ENCODE assay signal across 14 cellular contexts in genomic region chr2:3479430-3480320, GRCh38. TPM values are rescaled to one million over a fixed set of nuclear protein-coding genes. Genes with fewer than 3 reads are reported as not detected.
DNase-seq lines count a peak whose midpoint lies in the region; ATAC-seq, FAIRE-seq and TF ChIP-seq lines count a peak whose summit lies in the region.
"Had no signal": no experiment of that assay in that cellular context is flagged by ENCODE, and none has a peak within 500 bp of the region (broad histone marks: within the 10 kb centered on the region; RNA-seq: fewer than 3 reads in every experiment).

No MANE protein-coding gene starts in this region.

- H3K27ac ChIP-seq in spleen (peak overlapping the region in 1 of 8 donors; percentile 26), neuronal stem cell (replicated peaks; ENCODE audit: low read length) (no peak overlapping the region)
- H3K27ac ChIP-seq: vagina had no signal

- WGBS in spleen, 5 donors = 80 to 85% (median 81%) methylated on average over 31 of the region's 31 CpGs
- WGBS in neuronal stem cell (ENCODE audit: extremely low coverage in 2 of 2, insufficient read length in 2 of 2, insufficient replicate concordance in 1 of 2), 2 donors = no CpG with 5 or more reads among the region's 31 CpGs

- H3K27me3 ChIP-seq in spleen (replicated peaks in 1 of 7) (no peaks in the 10 kb centered on the region), neuronal stem cell (ENCODE audit: control insufficient read depth in 3 of 3, insufficient read depth in 3 of 3, low read depth in 1 of 3, low read length in 3 of 3) (no peaks in the 10 kb centered on the region)
- H3K27me3 ChIP-seq: vagina had no signal

- no peaks in the 10 kb centered on the region for H3K9me3 Mint-ChIP-seq in activated naive CD4-positive, alpha-beta T cell treated with anti-CD3 and anti-CD28 coated beads, Interleukin-2, amount 10 ng/mL, durations not matched to agents 7 days and 5 days
- no peaks in the 10 kb centered on the region for H3K9me3 Mint-ChIP-seq in central memory CD8-positive, alpha-beta T cell

- no peak for TF ChIP-seq POLR2A in GM12891 (IDR thresholded peaks at IDR 0.05; ENCODE audit: low read depth, low read length)
- no peak for TF ChIP-seq POLR2A in spleen (IDR thresholded peaks at IDR 0.05)

- no peak overlapping the region for H3K23ac ChIP-seq in neuronal stem cell (ENCODE audit: low read depth, low read length, poor library complexity)

- no peak overlapping the region for H3K14ac ChIP-seq in neuronal stem cell (ENCODE audit: low read length)

- H4K91ac ChIP-seq in neuronal stem cell (ENCODE audit: low read depth, low read length, poor library complexity) = no peak overlapping the region

- H3K4me1 ChIP-seq in spleen = peaks cover 0 to 5% (median 0%) of the 10 kb centered on the region in 6 donors
- peaks cover 14 to 16% of the 10 kb centered on the region in 2 donors for H3K4me1 ChIP-seq in neuronal stem cell (ENCODE audit: control insufficient read depth in 2 of 2, insufficient read depth in 1 of 2, low read depth in 1 of 2, low read length in 2 of 2)
- H3K4me1 ChIP-seq: vagina had no signal

- H3K4ac ChIP-seq in neuronal stem cell (ENCODE audit: low read length) = no peak overlapping the region

- no peak overlapping the region for H3K18ac ChIP-seq in neuronal stem cell (ENCODE audit: low read length)

- no peak overlapping the region for H4K8ac ChIP-seq in neuronal stem cell (ENCODE audit: low read depth, low read length)

- no peak overlapping the region for H2BK120ac ChIP-seq in neuronal stem cell (ENCODE audit: low read depth, low read length)

- DNase-seq in activated naive CD4-positive, alpha-beta T cell treated with anti-CD3 and anti-CD28 coated beads, Interleukin-2, amount 10 ng/mL, durations not matched to agents 7 days and 5 days = no peak
- DNase-seq in activated naive CD4-positive, alpha-beta T cell (lab: John Stamatoyannopoulos, UW) = no peak
- DNase-seq in GM12891 (ENCODE audit: insufficient read length, low spot score) = no peak
- DNase-seq in central memory CD8-positive, alpha-beta T cell (ENCODE audit: low spot score in 2 of 2) = no peak
- DNase-seq in spleen = peak; percentile 71
- no peak for DNase-seq in neuronal stem cell (ENCODE audit: low spot score)
- DNase-seq in NCI-H226 = no peak
- DNase-seq: activated CD4-positive, alpha-beta T cell treated with anti-CD3 and anti-CD28 coated beads for 36 hours; GF-D8; NCI-H1092; NCI-H526 treated with DMSO at 0.1 percent for 48 hours; SK-N-SH had no signal

- H2BK15ac ChIP-seq in neuronal stem cell (ENCODE audit: low read length) = no peak overlapping the region

- H2BK5ac ChIP-seq in neuronal stem cell (ENCODE audit: low read length) = no peak overlapping the region

- no peak overlapping the region for H3K4me3 ChIP-seq in spleen
- no peak overlapping the region for H3K4me3 ChIP-seq in neuronal stem cell (ENCODE audit: low read length in 2 of 2)
- H3K4me3 ChIP-seq: vagina had no signal

- H3K36me3 ChIP-seq in spleen (peaks cover 0 to 98% (median 36%) of the 10 kb centered on the region in 6 donors), neuronal stem cell (replicated peaks in 1 of 2; ENCODE audit: control insufficient read depth in 2 of 2, insufficient read depth in 2 of 2, low read length in 2 of 2) (peaks cover 4 to 49% of the 10 kb centered on the region in 2 donors)

- no peak overlapping the region for H2AFZ ChIP-seq in neuronal stem cell (ENCODE audit: low read length)

- H3K9me3 ChIP-seq in spleen (no peaks in the 10 kb centered on the region), neuronal stem cell (replicated peaks in 1 of 2; ENCODE audit: control insufficient read depth in 2 of 2, insufficient read depth in 1 of 2, low read depth in 1 of 2, low read length in 2 of 2) (peaks cover 0 to 9% of the 10 kb centered on the region in 2 donors)
- H3K9me3 ChIP-seq: SK-N-SH, vagina had no signal

- H3K9ac ChIP-seq in neuronal stem cell (ENCODE audit: low read depth, low read length, poor library complexity) = no peak overlapping the region
- H3K9ac ChIP-seq: SK-N-SH had no signal

- TF ChIP-seq CTCF in spleen (IDR thresholded peaks at IDR 0.05 in 8 of 11, conservative IDR thresholded peaks at IDR 0.05 in 3 of 11) = no peak

- peaks cover 2% of the 10 kb centered on the region for H3K79me1 ChIP-seq in neuronal stem cell (ENCODE audit: low read depth, low read length)

- CTCF ChIA-PET in activated naive CD4-positive, alpha-beta T cell treated with anti-CD3 and anti-CD28 coated beads, Interleukin-2, amount 10 ng/mL, durations not matched to agents 7 days and 5 days (lab: Charles Lee) = interaction anchor here (1.2 kb wide), 1 partner anchor 56 kb away, joined by 3 read pairs; no protein-coding TSS in a partner anchor

- H3K36me3 Mint-ChIP-seq in activated naive CD4-positive, alpha-beta T cell treated with anti-CD3 and anti-CD28 coated beads, Interleukin-2, amount 10 ng/mL, durations not matched to agents 7 days and 5 days = peaks cover 9% of the 10 kb centered on the region
- H3K36me3 Mint-ChIP-seq in central memory CD8-positive, alpha-beta T cell (ENCODE audit: insufficient read depth) = peaks cover 17% of the 10 kb centered on the region

- no peak for ATAC-seq in central memory CD8-positive, alpha-beta T cell (replicated peaks; ENCODE audit: extremely low read depth, poor library complexity, severe bottlenecking)
- no peak for ATAC-seq in GM21723 (IDR thresholded peaks at IDR 0.05; ENCODE audit: unreplicated experiment)
- ATAC-seq: activated CD4-positive, alpha-beta T cell treated with anti-CD3 and anti-CD28 coated beads for 36 hours had no signal

- FAIRE-seq in GM12891 (lab: Jason Lieb, UNC) = peak; percentile 47

- H2BK12ac ChIP-seq in neuronal stem cell (ENCODE audit: low read length) = no peak overlapping the region

- no peaks in the 10 kb centered on the region for H3K4me1 Mint-ChIP-seq in activated naive CD4-positive, alpha-beta T cell treated with anti-CD3 and anti-CD28 coated beads, Interleukin-2, amount 10 ng/mL, durations not matched to agents 7 days and 5 days
- H3K4me1 Mint-ChIP-seq in central memory CD8-positive, alpha-beta T cell = no peaks in the 10 kb centered on the region

- no peak overlapping the region for H3K4me3 Mint-ChIP-seq in activated naive CD4-positive, alpha-beta T cell treated with anti-CD3 and anti-CD28 coated beads, Interleukin-2, amount 10 ng/mL, durations not matched to agents 7 days and 5 days
- no peak overlapping the region for H3K4me3 Mint-ChIP-seq in central memory CD8-positive, alpha-beta T cell
- H3K4me3 Mint-ChIP-seq: activated CD4-positive, alpha-beta T cell treated with anti-CD3 and anti-CD28 coated beads for 36 hours had no signal

- H2AK5ac ChIP-seq in neuronal stem cell (ENCODE audit: low read depth, low read length) = no peak overlapping the region

- H3K27ac Mint-ChIP-seq in activated naive CD4-positive, alpha-beta T cell treated with anti-CD3 and anti-CD28 coated beads, Interleukin-2, amount 10 ng/mL, durations not matched to agents 7 days and 5 days = peak overlapping the region; percentile 42
- peak overlapping the region; percentile 32 for H3K27ac Mint-ChIP-seq in central memory CD8-positive, alpha-beta T cell (ENCODE audit: low read depth)
- H3K27ac Mint-ChIP-seq: activated CD4-positive, alpha-beta T cell treated with anti-CD3 and anti-CD28 coated beads for 36 hours had no signal

- intact Hi-C loops in spleen (cut with DNase I; ENCODE audit: low total_unique reads) = no loop called here

- H3K4me2 ChIP-seq in neuronal stem cell (ENCODE audit: insufficient read depth, low read length, poor library complexity, severe bottlenecking) = no peak overlapping the region
- H3K4me2 ChIP-seq: SK-N-SH had no signal

- H3K27me3 Mint-ChIP-seq in activated naive CD4-positive, alpha-beta T cell treated with anti-CD3 and anti-CD28 coated beads, Interleukin-2, amount 10 ng/mL, durations not matched to agents 7 days and 5 days = no peaks in the 10 kb centered on the region
- H3K27me3 Mint-ChIP-seq in central memory CD8-positive, alpha-beta T cell = no peaks in the 10 kb centered on the region
- H3K27me3 Mint-ChIP-seq: activated CD4-positive, alpha-beta T cell treated with anti-CD3 and anti-CD28 coated beads for 36 hours had no signal

TF ChIP-seq in GM12891, 5 proteins besides CTCF, POLR2A, EP300 and RAD21:
- TF ChIP-seq SPI1 (IDR thresholded peaks at IDR 0.05; ENCODE audit: low read depth, low read length) (no peak), POLR2AphosphoS5 (IDR thresholded peaks at IDR 0.05; ENCODE audit: low read depth, low read length) (no peak), PAX5 (IDR thresholded peaks at IDR 0.05; ENCODE audit: insufficient read depth, low read length, severe bottlenecking) (no peak), TAF1 (IDR thresholded peaks at IDR 0.05; ENCODE audit: low read depth, low read length) (no peak), POU2F2 (IDR thresholded peaks at IDR 0.05; ENCODE audit: low read depth, low read length) (no peak)

RNA-seq across cellular contexts. Expression of gene ADI1, which starts 39.7 kb away (rescaled TPM):
- polyA plus RNA-seq in GM12891 (2012; ENCODE audit: low read depth, missing spikeins) = 16.1 TPM
- total RNA-seq in spleen = 100 to 1,000 TPM in 1 of 7 donors, 10 to 100 TPM in 6; 36.5 to 106 (median 55.8) TPM
- polyA plus RNA-seq in spleen = 10 to 100 TPM; 31.8 to 56.0 (median 48.4) TPM
- 23.7 TPM for polyA plus RNA-seq in neuronal stem cell (2013, experiment 1 of 2)
- 23.8 TPM for polyA plus RNA-seq in neuronal stem cell (2013, experiment 2 of 2)
